ENCODE assay signal across 31 cellular contexts in the genomic region with DNA sequence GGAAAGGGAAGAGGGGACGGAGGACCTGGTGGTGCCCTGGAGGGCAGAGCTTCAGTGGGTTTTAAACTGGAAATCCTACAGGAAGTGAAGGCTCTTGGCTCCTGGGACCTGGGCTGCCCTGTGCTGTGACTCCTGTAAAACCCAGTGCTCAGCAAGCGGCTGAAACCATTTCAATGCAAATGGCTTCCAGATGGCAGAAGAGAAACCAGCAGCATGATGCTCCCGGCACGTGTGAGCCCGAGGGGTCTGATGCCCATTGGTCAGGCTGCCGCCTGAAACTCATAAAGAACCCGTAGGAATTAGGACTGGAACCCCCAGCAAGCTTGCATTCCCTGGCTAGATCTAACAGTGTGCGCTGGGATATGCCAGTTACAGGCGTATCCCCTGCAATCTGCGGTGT.
DNase-seq lines count a peak whose midpoint lies in the region; ATAC-seq, FAIRE-seq and TF ChIP-seq lines count a peak whose summit lies in the region.
"Had no signal": no experiment of that assay in that cellular context is flagged by ENCODE, and none has a peak within 500 bp of the region (broad histone marks: within the 10 kb centered on the region; RNA-seq: fewer than 3 reads in every experiment).

No MANE protein-coding gene starts in this region.

- TF ChIP-seq CTCF in left ventricle myocardium inferior (IDR thresholded peaks at IDR 0.05; ENCODE audit: borderline replicate concordance): no peak

- peaks cover 2% of the 10 kb centered on the region for H3K27me3 Mint-ChIP-seq in dendritic cell treated with granulocyte-macrophage colony-stimulating factor and Interleukin-4, amounts not matched to agents 40 ng/mL and 50 ng/mL, for 4 days

- H3K27ac Mint-ChIP-seq in dendritic cell treated with granulocyte-macrophage colony-stimulating factor and Interleukin-4, amounts not matched to agents 40 ng/mL and 50 ng/mL, for 4 days: peak overlapping the region; percentile 52
- H3K27ac Mint-ChIP-seq: activated naive CD4-positive, alpha-beta T cell treated with anti-CD3 and anti-CD28 coated beads, Interleukin-2, amount 50 U/mL, for 24 hours; natural killer cell treated with Interleukin-12 subunit alpha and Interleukin-12 subunit beta and Interleukin-15 and Interleukin-18, amount 100 ng/mL, for 72 hours had no signal

- no peaks in the 10 kb centered on the region for H3K9me3 Mint-ChIP-seq in dendritic cell treated with granulocyte-macrophage colony-stimulating factor and Interleukin-4, amounts not matched to agents 40 ng/mL and 50 ng/mL, for 4 days
- H3K9me3 Mint-ChIP-seq: activated naive CD4-positive, alpha-beta T cell treated with anti-CD3 and anti-CD28 coated beads, Interleukin-2, amount 50 U/mL, for 24 hours; natural killer cell treated with Interleukin-12 subunit alpha and Interleukin-12 subunit beta and Interleukin-15 and Interleukin-18, amount 100 ng/mL, for 72 hours had no signal

- H3K36me3 Mint-ChIP-seq in dendritic cell treated with granulocyte-macrophage colony-stimulating factor and Interleukin-4, amounts not matched to agents 40 ng/mL and 50 ng/mL, for 4 days (ENCODE audit: low read depth): no peaks in the 10 kb centered on the region
- H3K36me3 Mint-ChIP-seq: activated naive CD4-positive, alpha-beta T cell treated with anti-CD3 and anti-CD28 coated beads, Interleukin-2, amount 50 U/mL, for 24 hours; natural killer cell treated with Interleukin-12 subunit alpha and Interleukin-12 subunit beta and Interleukin-15 and Interleukin-18, amount 100 ng/mL, for 72 hours had no signal

- 80 to 86% (median 83%) methylated on average over 10 of the region's 10 CpGs for WGBS in small intestine, 3 donors

- FAIRE-seq in small intestine (lab: Jason Lieb, UNC): no peak
- FAIRE-seq: A549, kidney had no signal

- intact Hi-C loops in left ventricle myocardium inferior (cut with micrococcal nuclease) (no loop called here), Right ventricle myocardium inferior (cut with DNase I) (no loop called here)
- intact Hi-C loops in dendritic cell treated with granulocyte-macrophage colony-stimulating factor and Interleukin-4, amounts not matched to agents 40 ng/mL and 50 ng/mL, for 4 days (cut with micrococcal nuclease): no loop called here

- peaks cover 77% of the 10 kb centered on the region for H3K4me1 Mint-ChIP-seq in dendritic cell treated with granulocyte-macrophage colony-stimulating factor and Interleukin-4, amounts not matched to agents 40 ng/mL and 50 ng/mL, for 4 days (ENCODE audit: low read depth)
- H3K4me1 Mint-ChIP-seq: activated naive CD4-positive, alpha-beta T cell treated with anti-CD3 and anti-CD28 coated beads, Interleukin-2, amount 50 U/mL, for 24 hours had no signal

- H3K36me3 ChIP-seq in left ventricle myocardium inferior (no peaks in the 10 kb centered on the region), small intestine (ENCODE audit: control insufficient read depth in 2 of 2, insufficient read depth in 2 of 2, low read length in 2 of 2) (no peaks in the 10 kb centered on the region)
- H3K36me3 ChIP-seq: BE2C, cardiac muscle cell, lower lobe of right lung, MG63, thoracic aorta, uterus had no signal

- H3K27ac ChIP-seq in left ventricle myocardium inferior (replicated peaks) (peak overlapping the region; percentile 10), small intestine (ENCODE audit: low read depth in 1 of 2, low read length in 1 of 2) (no peak overlapping the region)
- H3K27ac ChIP-seq: A549, cardiac muscle cell, lower lobe of right lung had no signal

- ATAC-seq in Right ventricle myocardium inferior (no peak), GM18511 (IDR thresholded peaks at IDR 0.05; ENCODE audit: unreplicated experiment) (no peak)
- ATAC-seq: A549; lower lobe of right lung; natural killer cell treated with Interleukin-12 subunit alpha and Interleukin-12 subunit beta and Interleukin-15 and Interleukin-18, amount 100 ng/mL, for 72 hours; stimulated activated naive CD8-positive, alpha-beta T cell treated with anti-CD3 and anti-CD28 coated beads, Interleukin-15, Interleukin-2, amounts not matched to agents 100 U/mL and 50 U/mL, for 24 hours had no signal

- no peaks in the 10 kb centered on the region for H3K9me3 ChIP-seq in left ventricle myocardium inferior (replicated peaks)
- no peaks in the 10 kb centered on the region for H3K9me3 ChIP-seq in small intestine (ENCODE audit: control insufficient read depth, low read depth)
- H3K9me3 ChIP-seq: A549, BE2C, lower lobe of right lung, MG63, thoracic aorta, uterus had no signal

- H3K4me3 ChIP-seq in left ventricle myocardium inferior: no peak overlapping the region
- no peak overlapping the region for H3K4me3 ChIP-seq in small intestine (ENCODE audit: low read depth in 1 of 2, low read length in 2 of 2)
- H3K4me3 ChIP-seq: A549, cardiac muscle cell, lower lobe of right lung, MG63, thoracic aorta, uterus had no signal

- DNase-seq in left ventricle myocardium inferior (no peak), Right ventricle myocardium inferior (ENCODE audit: missing footprints) (no peak), iPS-NIHi7 (ENCODE audit: extremely low spot score) (peak; percentile 34), small intestine (no peak)
- no peak for DNase-seq in activated effector memory CD4-positive, alpha-beta T cell treated with Interleukin-2 at 50 U/mL for 16 hours
- no peak for DNase-seq in effector CD8-positive, alpha-beta T cell (lab: John Stamatoyannopoulos, UW)
- DNase-seq: activated CD4-positive, alpha-beta T cell treated with anti-CD3 and anti-CD28 coated beads, Interleukin-2, amount 50 U/mL, for 4 hours; BE2C; cortex of kidney; DMS53; GF-D8; HCEC 1CT; KBM-7; kidney; lower lobe of right lung; NCI-H1105 treated with DMSO at 0.1 percent for 48 hours; NCI-H1930; NCI-H526 treated with DMSO at 0.1 percent for 48 hours; SHP77 treated with DMSO at 0.1 percent for 48 hours; stimulated activated CD4-positive, alpha-beta T cell treated with anti-CD3 and anti-CD28 coated beads, Interleukin-15, amount 100 ng/mL, for 24 hours; stimulated activated naive CD8-positive, alpha-beta T cell treated with anti-CD3 and anti-CD28 coated beads, Interleukin-15, Interleukin-2, amounts not matched to agents 100 U/mL and 50 U/mL, for 24 hours; T1000; uterus had no signal

- H3K4me1 ChIP-seq in left ventricle myocardium inferior (peaks cover 38% of the 10 kb centered on the region), small intestine (ENCODE audit: control insufficient read depth in 2 of 2, insufficient read depth in 1 of 2, low read depth in 1 of 2, low read length in 1 of 2) (no peaks in the 10 kb centered on the region)
- H3K4me1 ChIP-seq: A549, BE2C, uterus had no signal

- H3K4me3 Mint-ChIP-seq in dendritic cell treated with granulocyte-macrophage colony-stimulating factor and Interleukin-4, amounts not matched to agents 40 ng/mL and 50 ng/mL, for 4 days: no peak overlapping the region
- H3K4me3 Mint-ChIP-seq: activated naive CD4-positive, alpha-beta T cell treated with anti-CD3 and anti-CD28 coated beads, Interleukin-2, amount 50 U/mL, for 24 hours; natural killer cell treated with Interleukin-12 subunit alpha and Interleukin-12 subunit beta and Interleukin-15 and Interleukin-18, amount 100 ng/mL, for 72 hours had no signal

- H3K27me3 ChIP-seq in left ventricle myocardium inferior (ENCODE audit: low read depth): no peaks in the 10 kb centered on the region
- H3K27me3 ChIP-seq in small intestine (ENCODE audit: control insufficient read depth in 2 of 2, insufficient read depth in 2 of 2, low read length in 2 of 2): no peaks in the 10 kb centered on the region
- H3K27me3 ChIP-seq: BE2C, cardiac muscle cell, MG63, uterus had no signal
